In the genomic region with DNA sequence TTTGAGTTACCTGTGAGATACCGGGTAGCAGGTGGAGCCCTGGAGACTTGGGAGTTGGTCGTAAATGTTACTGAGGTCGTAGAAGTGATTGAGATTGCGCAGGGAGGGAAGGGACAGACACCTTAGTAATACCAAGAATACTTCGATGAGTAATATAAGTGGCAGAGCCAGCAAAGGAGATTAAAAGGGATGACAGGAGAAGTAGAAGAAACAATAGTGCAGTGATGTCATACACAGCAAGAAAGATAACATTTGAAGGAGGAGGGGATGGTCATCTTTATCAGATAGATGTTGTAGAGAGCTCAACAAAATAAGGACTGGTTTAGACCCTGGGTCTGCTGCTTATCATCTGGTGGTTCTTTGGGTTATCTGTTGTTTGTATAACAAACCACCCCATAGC, we compare ENCODE assay signal across 22 cellular contexts. TPM values are rescaled to one million over a fixed set of nuclear protein-coding genes. Genes with fewer than 3 reads are reported as not detected.
DNase-seq lines count a peak whose midpoint lies in the region; ATAC-seq and TF ChIP-seq lines count a peak whose summit lies in the region.
"Had no signal": no experiment of that assay in that cellular context is flagged by ENCODE, and none has a peak within 500 bp of the region (broad histone marks: within the 10 kb centered on the region; RNA-seq: fewer than 3 reads in every experiment).

No MANE protein-coding gene starts in this region.

- peaks cover 0 to 68% of the 10 kb centered on the region in 2 donors for H3K36me3 ChIP-seq in gastrocnemius medialis

- ATAC-seq in activated naive CD8-positive, alpha-beta T cell treated with anti-CD3 and anti-CD28 coated beads, Interleukin-2, amount 50 U/mL, for 24 hours, result peak; percentile 59
- peak; percentile 81 for ATAC-seq in stimulated activated effector memory CD8-positive, alpha-beta T cell treated with anti-CD3 and anti-CD28 coated beads, Interleukin-12 subunit alpha, Interleukin-12 subunit beta, amount 100 ng/mL, for 72 hours
- ATAC-seq in CD4-positive, alpha-beta T cell (ENCODE audit: poor library complexity), result no peak
- no peak for ATAC-seq in gastrocnemius medialis
- ATAC-seq: GM23338, PC-3 had no signal

- in situ Hi-C loops in gastrocnemius medialis (cut with MboI; ENCODE audit: low sequenced_read_pairs in 4 of 4), result loop anchor here in 2 of 4 donors (10.0 kb wide), 1 partner anchor 104 kb away; no protein-coding TSS in a partner anchor

- peak overlapping the region; percentile 86 for H3K27ac Mint-ChIP-seq in activated naive CD4-positive, alpha-beta T cell treated with anti-CD3 and anti-CD28 coated beads, Interleukin-2, amount 50 U/mL, for 24 hours
- H3K27ac Mint-ChIP-seq in activated CD4-positive, alpha-beta memory T cell treated with anti-CD3 and anti-CD28 coated beads for 36 hours, result peak overlapping the region; percentile 30
- H3K27ac Mint-ChIP-seq in activated naive CD8-positive, alpha-beta T cell treated with anti-CD3 and anti-CD28 coated beads, Interleukin-2, amount 50 U/mL, for 24 hours, result peak overlapping the region; percentile 40
- peak overlapping the region; percentile 73 for H3K27ac Mint-ChIP-seq in stimulated activated effector memory CD8-positive, alpha-beta T cell treated with anti-CD3 and anti-CD28 coated beads, Interleukin-12 subunit alpha, Interleukin-12 subunit beta, amount 100 ng/mL, for 72 hours
- no peak overlapping the region for H3K27ac Mint-ChIP-seq in CD4-positive, alpha-beta T cell
- H3K27ac Mint-ChIP-seq: GM23338 had no signal

- H3K36me3 Mint-ChIP-seq in activated naive CD4-positive, alpha-beta T cell treated with anti-CD3 and anti-CD28 coated beads, Interleukin-2, amount 50 U/mL, for 24 hours, result peaks cover 16% of the 10 kb centered on the region
- H3K36me3 Mint-ChIP-seq in activated CD4-positive, alpha-beta memory T cell treated with anti-CD3 and anti-CD28 coated beads for 36 hours, result peaks cover 36% of the 10 kb centered on the region
- peaks cover 48% of the 10 kb centered on the region for H3K36me3 Mint-ChIP-seq in activated naive CD8-positive, alpha-beta T cell treated with anti-CD3 and anti-CD28 coated beads, Interleukin-2, amount 50 U/mL, for 24 hours (ENCODE audit: low read depth)
- H3K36me3 Mint-ChIP-seq in stimulated activated effector memory CD8-positive, alpha-beta T cell treated with anti-CD3 and anti-CD28 coated beads, Interleukin-12 subunit alpha, Interleukin-12 subunit beta, amount 100 ng/mL, for 72 hours, result peaks cover 76% of the 10 kb centered on the region
- H3K36me3 Mint-ChIP-seq in CD4-positive, alpha-beta T cell (ENCODE audit: low read depth), result peaks cover 74% of the 10 kb centered on the region

- POLR2A ChIA-PET in activated CD4-positive, alpha-beta memory T cell treated with anti-CD3 and anti-CD28 coated beads for 36 hours (lab: Charles Lee), result interaction anchor here (1.3 kb wide), 1 partner anchor 10 kb away, joined by 3 read pairs; no protein-coding TSS in a partner anchor
- POLR2A ChIA-PET in CD4-positive, alpha-beta T cell (lab: Charles Lee), result no interaction called here

- H3K27me3 Mint-ChIP-seq in activated naive CD4-positive, alpha-beta T cell treated with anti-CD3 and anti-CD28 coated beads, Interleukin-2, amount 50 U/mL, for 24 hours, result no peaks in the 10 kb centered on the region
- no peaks in the 10 kb centered on the region for H3K27me3 Mint-ChIP-seq in activated CD4-positive, alpha-beta memory T cell treated with anti-CD3 and anti-CD28 coated beads for 36 hours
- no peaks in the 10 kb centered on the region for H3K27me3 Mint-ChIP-seq in activated naive CD8-positive, alpha-beta T cell treated with anti-CD3 and anti-CD28 coated beads, Interleukin-2, amount 50 U/mL, for 24 hours
- no peaks in the 10 kb centered on the region for H3K27me3 Mint-ChIP-seq in CD4-positive, alpha-beta T cell

- H3K4me1 Mint-ChIP-seq in activated naive CD4-positive, alpha-beta T cell treated with anti-CD3 and anti-CD28 coated beads, Interleukin-2, amount 50 U/mL, for 24 hours, result peaks cover 22% of the 10 kb centered on the region
- peaks cover 16% of the 10 kb centered on the region for H3K4me1 Mint-ChIP-seq in activated CD4-positive, alpha-beta memory T cell treated with anti-CD3 and anti-CD28 coated beads for 36 hours (ENCODE audit: low read depth)
- H3K4me1 Mint-ChIP-seq in activated naive CD8-positive, alpha-beta T cell treated with anti-CD3 and anti-CD28 coated beads, Interleukin-2, amount 50 U/mL, for 24 hours, result peaks cover 25% of the 10 kb centered on the region
- H3K4me1 Mint-ChIP-seq in stimulated activated effector memory CD8-positive, alpha-beta T cell treated with anti-CD3 and anti-CD28 coated beads, Interleukin-12 subunit alpha, Interleukin-12 subunit beta, amount 100 ng/mL, for 72 hours, result peaks cover 22% of the 10 kb centered on the region
- peaks cover 18% of the 10 kb centered on the region for H3K4me1 Mint-ChIP-seq in CD4-positive, alpha-beta T cell (ENCODE audit: low read depth)
- H3K4me1 Mint-ChIP-seq: GM23338 had no signal

- no peaks in the 10 kb centered on the region for H3K27me3 ChIP-seq in CD4-positive, alpha-beta T cell (ENCODE audit: control insufficient read depth, insufficient read depth, low read length)
- no peaks in the 10 kb centered on the region for H3K27me3 ChIP-seq in gastrocnemius medialis

- no peak for TF ChIP-seq POLR2A in gastrocnemius medialis (IDR thresholded peaks at IDR 0.05)

- peaks cover 22 to 25% of the 10 kb centered on the region in 2 donors for H3K4me1 ChIP-seq in gastrocnemius medialis

- no peak overlapping the region for H3K27ac ChIP-seq in CD4-positive, alpha-beta T cell (ENCODE audit: low read depth, low read length)
- no peak overlapping the region for H3K27ac ChIP-seq in gastrocnemius medialis

- H3K9me3 ChIP-seq in CD4-positive, alpha-beta T cell (ENCODE audit: control insufficient read depth, low read length), result no peaks in the 10 kb centered on the region
- no peaks in the 10 kb centered on the region for H3K9me3 ChIP-seq in gastrocnemius medialis

- no peaks in the 10 kb centered on the region for H3K9me3 Mint-ChIP-seq in activated naive CD4-positive, alpha-beta T cell treated with anti-CD3 and anti-CD28 coated beads, Interleukin-2, amount 50 U/mL, for 24 hours
- no peaks in the 10 kb centered on the region for H3K9me3 Mint-ChIP-seq in activated CD4-positive, alpha-beta memory T cell treated with anti-CD3 and anti-CD28 coated beads for 36 hours
- H3K9me3 Mint-ChIP-seq in activated naive CD8-positive, alpha-beta T cell treated with anti-CD3 and anti-CD28 coated beads, Interleukin-2, amount 50 U/mL, for 24 hours, result no peaks in the 10 kb centered on the region
- no peaks in the 10 kb centered on the region for H3K9me3 Mint-ChIP-seq in stimulated activated effector memory CD8-positive, alpha-beta T cell treated with anti-CD3 and anti-CD28 coated beads, Interleukin-12 subunit alpha, Interleukin-12 subunit beta, amount 100 ng/mL, for 72 hours
- no peaks in the 10 kb centered on the region for H3K9me3 Mint-ChIP-seq in CD4-positive, alpha-beta T cell
- H3K9me3 Mint-ChIP-seq: GM23338 had no signal

- H3K4me3 Mint-ChIP-seq in activated naive CD4-positive, alpha-beta T cell treated with anti-CD3 and anti-CD28 coated beads, Interleukin-2, amount 50 U/mL, for 24 hours, result no peak overlapping the region
- no peak overlapping the region for H3K4me3 Mint-ChIP-seq in activated CD4-positive, alpha-beta memory T cell treated with anti-CD3 and anti-CD28 coated beads for 36 hours
- no peak overlapping the region for H3K4me3 Mint-ChIP-seq in activated naive CD8-positive, alpha-beta T cell treated with anti-CD3 and anti-CD28 coated beads, Interleukin-2, amount 50 U/mL, for 24 hours
- H3K4me3 Mint-ChIP-seq in stimulated activated effector memory CD8-positive, alpha-beta T cell treated with anti-CD3 and anti-CD28 coated beads, Interleukin-12 subunit alpha, Interleukin-12 subunit beta, amount 100 ng/mL, for 72 hours, result no peak overlapping the region
- H3K4me3 Mint-ChIP-seq in CD4-positive, alpha-beta T cell, result no peak overlapping the region
- H3K4me3 Mint-ChIP-seq: GM23338 had no signal

- H3K4me3 ChIP-seq in gastrocnemius medialis, result no peak overlapping the region
- H3K4me3 ChIP-seq: GM23338 had no signal

- CTCF ChIA-PET in activated CD4-positive, alpha-beta memory T cell treated with anti-CD3 and anti-CD28 coated beads for 36 hours (lab: Charles Lee), result interaction anchor here (1.3 kb wide), 1 partner anchor 31 kb away, joined by 3 read pairs; no protein-coding TSS in a partner anchor
- CTCF ChIA-PET in CD4-positive, alpha-beta T cell (lab: Charles Lee), result no interaction called here

- intact Hi-C loops in activated CD4-positive, alpha-beta memory T cell treated with anti-CD3 and anti-CD28 coated beads for 36 hours (cut with micrococcal nuclease), result no loop called here
- intact Hi-C loops in CD4-positive, alpha-beta T cell (cut with DNase I, micrococcal nuclease), result loop anchor here (10.0 kb wide), 2 partner anchors 114 to 1024 kb away; partner anchors contain the start of genes ABRAXAS2 (in 1 of the 2) and EDRF1 (in 1 of the 2)
- intact Hi-C loops in gastrocnemius medialis (cut with DNase I; ENCODE audit: low total_unique reads), result no loop called here

- no peak for DNase-seq in activated naive CD4-positive, alpha-beta T cell treated with Interleukin-2 at 50 U/mL for 16 hours
- DNase-seq in activated CD4-positive, alpha-beta memory T cell treated with anti-CD3 and anti-CD28 coated beads for 36 hours, result no peak
- no peak for DNase-seq in activated naive CD8-positive, alpha-beta T cell treated with anti-CD3 and anti-CD28 coated beads, Interleukin-2, amount 50 U/mL, for 24 hours
- no peak for DNase-seq in stimulated activated effector memory CD8-positive, alpha-beta T cell treated with anti-CD3 and anti-CD28 coated beads, Interleukin-12 subunit alpha, Interleukin-12 subunit beta, amount 100 ng/mL, for 72 hours (ENCODE audit: low spot score in 2 of 2)
- DNase-seq in retina (no peak), gastrocnemius medialis (no peak)
- DNase-seq in CD4-positive, alpha-beta T cell, result no peak
- DNase-seq: ACHN, C1 segment of cervical spinal cord, DMS79, HCEC 1CT, KBM-7, MV-4-11, NCI-H1417, NCI-H1930, NCI-H345, NCI-H524 treated with DMSO at 0.1 percent for 48 hours, PC-3, RPMI8226, SIG-M5 had no signal

- no peak for TF ChIP-seq CTCF in CD4-positive, alpha-beta T cell (IDR thresholded peaks at IDR 0.05)
- TF ChIP-seq CTCF in gastrocnemius medialis (IDR thresholded peaks at IDR 0.05 in 4 of 5, conservative IDR thresholded peaks at IDR 0.05 in 1 of 5), result no peak

RNA-seq across cellular contexts. Expression of gene BCCIP, which starts 5.0 kb away (rescaled TPM):
- total RNA-seq in activated CD4-positive, alpha-beta memory T cell treated with anti-CD3 and anti-CD28 coated beads for 36 hours, result 100 to 1,000 TPM in 1 of 2 experiments, 10 to 100 TPM in 1; 96.3 to 100 TPM
- 10 to 100 TPM; 31.2 to 32.7 TPM for total RNA-seq in CD4-positive, alpha-beta T cell
- total RNA-seq in gastrocnemius medialis, result 10 to 100 TPM; 51.1 to 85.6 (median 67.0) TPM

RNA-seq across cellular contexts. Expression of gene UROS, which starts 5.3 kb away (rescaled TPM):
- total RNA-seq in activated CD4-positive, alpha-beta memory T cell treated with anti-CD3 and anti-CD28 coated beads for 36 hours, result 10 to 100 TPM; 35.0 to 38.3 TPM
- 10 to 100 TPM; 18.2 to 18.6 TPM for total RNA-seq in CD4-positive, alpha-beta T cell
- total RNA-seq in gastrocnemius medialis, result 10 to 100 TPM; 29.1 to 78.2 (median 64.2) TPM

RNA-seq across cellular contexts. Expression of gene MMP21, which starts 52.7 kb away (rescaled TPM):
- not detected for total RNA-seq in activated CD4-positive, alpha-beta memory T cell treated with anti-CD3 and anti-CD28 coated beads for 36 hours
- under 1 TPM; 0.16 to 0.34 TPM for total RNA-seq in CD4-positive, alpha-beta T cell
- total RNA-seq in gastrocnemius medialis, result not detected
- total RNA-seq: GM23338, PC-3 had no signal

RNA-seq across cellular contexts. Expression of gene DHX32, which starts 52.8 kb away (rescaled TPM):
- 10 to 100 TPM; 16.3 to 18.6 TPM for total RNA-seq in activated CD4-positive, alpha-beta memory T cell treated with anti-CD3 and anti-CD28 coated beads for 36 hours
- total RNA-seq in CD4-positive, alpha-beta T cell, result 1 to 10 TPM; 1.3 to 1.7 TPM
- total RNA-seq in gastrocnemius medialis, result 10 to 100 TPM; 27.4 to 44.4 (median 32.9) TPM

Comparison
In these comparisons a context has a peak if more than half of its experiments do, and no peak if none do; other contexts are left out.
1. ATAC-seq: peak in activated naive CD8-positive, alpha-beta T cell treated with anti-CD3 and anti-CD28 coated beads, Interleukin-2, amount 50 U/mL, for 24 hours (single experiment) and stimulated activated effector memory CD8-positive, alpha-beta T cell treated with anti-CD3 and anti-CD28 coated beads, Interleukin-12 subunit alpha, Interleukin-12 subunit beta, amount 100 ng/mL, for 72 hours (single experiment); none in CD4-positive, alpha-beta T cell (single experiment) and gastrocnemius medialis (0 of 2).
2. intact Hi-C loops: an anchor here in CD4-positive, alpha-beta T cell (10.0 kb wide); none called in activated CD4-positive, alpha-beta memory T cell treated with anti-CD3 and anti-CD28 coated beads for 36 hours and gastrocnemius medialis.